Comparison of ENCODE assay signal across 1 cellular context in the genomic region with DNA sequence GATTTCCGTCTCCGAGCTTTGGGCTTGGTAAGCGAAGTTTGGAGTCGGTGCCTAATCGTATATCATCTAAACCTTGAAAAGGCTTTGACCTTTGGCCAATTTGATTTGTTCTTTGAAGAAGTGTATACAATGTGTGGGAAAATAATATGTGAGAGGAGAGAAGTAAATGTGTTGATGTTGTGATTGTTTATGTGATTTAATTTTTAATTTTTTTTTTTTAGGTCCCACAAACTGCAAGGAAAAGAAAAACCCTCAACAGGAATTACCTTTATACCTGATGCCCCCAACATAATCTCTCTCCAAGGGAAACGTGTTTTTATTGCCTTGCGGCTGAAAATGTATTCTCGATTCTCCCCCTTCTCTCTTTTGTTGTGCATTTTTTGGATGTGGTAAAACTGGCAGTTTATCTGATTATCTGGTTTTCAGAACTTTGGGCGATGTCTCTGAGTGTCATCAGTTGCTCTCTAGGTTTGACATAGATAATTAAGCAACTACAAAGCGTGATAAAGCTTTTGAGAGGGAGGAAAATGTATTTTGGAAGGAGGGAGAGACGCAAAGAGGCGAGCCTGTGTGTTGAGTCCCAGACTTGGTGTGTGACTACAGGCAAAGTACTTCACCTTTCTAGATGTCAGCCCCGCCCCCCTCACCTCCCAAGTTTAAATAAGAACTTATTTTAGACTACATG.
TF ChIP-seq lines count a peak whose summit lies in the region.

No MANE protein-coding gene starts in this region.

TF ChIP-seq in GM23338, 12 proteins besides CTCF, POLR2A, EP300 and RAD21 (continued from another document):
- TF ChIP-seq, protein P1, sequence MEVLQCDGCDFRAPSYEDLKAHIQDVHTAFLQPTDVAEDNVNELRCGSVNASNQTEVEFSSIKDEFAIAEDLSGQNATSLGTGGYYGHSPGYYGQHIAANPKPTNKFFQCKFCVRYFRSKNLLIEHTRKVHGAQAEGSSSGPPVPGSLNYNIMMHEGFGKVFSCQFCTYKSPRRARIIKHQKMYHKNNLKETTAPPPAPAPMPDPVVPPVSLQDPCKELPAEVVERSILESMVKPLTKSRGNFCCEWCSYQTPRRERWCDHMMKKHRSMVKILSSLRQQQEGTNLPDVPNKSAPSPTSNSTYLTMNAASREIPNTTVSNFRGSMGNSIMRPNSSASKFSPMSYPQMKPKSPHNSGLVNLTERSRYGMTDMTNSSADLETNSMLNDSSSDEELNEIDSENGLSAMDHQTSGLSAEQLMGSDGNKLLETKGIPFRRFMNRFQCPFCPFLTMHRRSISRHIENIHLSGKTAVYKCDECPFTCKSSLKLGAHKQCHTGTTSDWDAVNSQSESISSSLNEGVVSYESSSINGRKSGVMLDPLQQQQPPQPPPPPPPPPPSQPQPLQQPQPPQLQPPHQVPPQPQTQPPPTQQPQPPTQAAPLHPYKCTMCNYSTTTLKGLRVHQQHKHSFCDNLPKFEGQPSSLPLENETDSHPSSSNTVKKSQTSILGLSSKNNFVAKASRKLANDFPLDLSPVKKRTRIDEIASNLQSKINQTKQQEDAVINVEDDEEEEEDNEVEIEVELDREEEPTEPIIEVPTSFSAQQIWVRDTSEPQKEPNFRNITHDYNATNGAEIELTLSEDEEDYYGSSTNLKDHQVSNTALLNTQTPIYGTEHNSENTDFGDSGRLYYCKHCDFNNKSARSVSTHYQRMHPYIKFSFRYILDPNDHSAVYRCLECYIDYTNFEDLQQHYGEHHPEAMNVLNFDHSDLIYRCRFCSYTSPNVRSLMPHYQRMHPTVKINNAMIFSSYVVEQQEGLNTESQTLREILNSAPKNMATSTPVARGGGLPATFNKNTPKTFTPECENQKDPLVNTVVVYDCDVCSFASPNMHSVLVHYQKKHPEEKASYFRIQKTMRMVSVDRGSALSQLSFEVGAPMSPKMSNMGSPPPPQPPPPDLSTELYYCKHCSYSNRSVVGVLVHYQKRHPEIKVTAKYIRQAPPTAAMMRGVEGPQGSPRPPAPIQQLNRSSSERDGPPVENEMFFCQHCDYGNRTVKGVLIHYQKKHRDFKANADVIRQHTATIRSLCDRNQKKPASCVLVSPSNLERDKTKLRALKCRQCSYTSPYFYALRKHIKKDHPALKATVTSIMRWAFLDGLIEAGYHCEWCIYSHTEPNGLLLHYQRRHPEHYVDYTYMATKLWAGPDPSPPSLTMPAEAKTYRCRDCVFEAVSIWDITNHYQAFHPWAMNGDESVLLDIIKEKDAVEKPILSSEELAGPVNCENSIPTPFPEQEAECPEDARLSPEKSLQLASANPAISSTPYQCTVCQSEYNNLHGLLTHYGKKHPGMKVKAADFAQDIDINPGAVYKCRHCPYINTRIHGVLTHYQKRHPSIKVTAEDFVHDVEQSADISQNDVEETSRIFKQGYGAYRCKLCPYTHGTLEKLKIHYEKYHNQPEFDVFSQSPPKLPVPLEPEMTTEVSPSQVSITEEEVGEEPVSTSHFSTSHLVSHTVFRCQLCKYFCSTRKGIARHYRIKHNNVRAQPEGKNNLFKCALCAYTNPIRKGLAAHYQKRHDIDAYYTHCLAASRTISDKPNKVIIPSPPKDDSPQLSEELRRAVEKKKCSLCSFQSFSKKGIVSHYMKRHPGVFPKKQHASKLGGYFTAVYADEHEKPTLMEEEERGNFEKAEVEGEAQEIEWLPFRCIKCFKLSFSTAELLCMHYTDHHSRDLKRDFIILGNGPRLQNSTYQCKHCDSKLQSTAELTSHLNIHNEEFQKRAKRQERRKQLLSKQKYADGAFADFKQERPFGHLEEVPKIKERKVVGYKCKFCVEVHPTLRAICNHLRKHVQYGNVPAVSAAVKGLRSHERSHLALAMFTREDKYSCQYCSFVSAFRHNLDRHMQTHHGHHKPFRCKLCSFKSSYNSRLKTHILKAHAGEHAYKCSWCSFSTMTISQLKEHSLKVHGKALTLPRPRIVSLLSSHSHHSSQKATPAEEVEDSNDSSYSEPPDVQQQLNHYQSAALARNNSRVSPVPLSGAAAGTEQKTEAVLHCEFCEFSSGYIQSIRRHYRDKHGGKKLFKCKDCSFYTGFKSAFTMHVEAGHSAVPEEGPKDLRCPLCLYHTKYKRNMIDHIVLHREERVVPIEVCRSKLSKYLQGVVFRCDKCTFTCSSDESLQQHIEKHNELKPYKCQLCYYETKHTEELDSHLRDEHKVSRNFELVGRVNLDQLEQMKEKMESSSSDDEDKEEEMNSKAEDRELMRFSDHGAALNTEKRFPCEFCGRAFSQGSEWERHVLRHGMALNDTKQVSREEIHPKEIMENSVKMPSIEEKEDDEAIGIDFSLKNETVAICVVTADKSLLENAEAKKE (CRISPR knock-in tag; IDR thresholded peaks at IDR 0.05): no peak
- TF ChIP-seq POLR2AphosphoS5 (IDR thresholded peaks at IDR 0.05; ENCODE audit: low read depth): no peak
- TF ChIP-seq, protein P2, sequence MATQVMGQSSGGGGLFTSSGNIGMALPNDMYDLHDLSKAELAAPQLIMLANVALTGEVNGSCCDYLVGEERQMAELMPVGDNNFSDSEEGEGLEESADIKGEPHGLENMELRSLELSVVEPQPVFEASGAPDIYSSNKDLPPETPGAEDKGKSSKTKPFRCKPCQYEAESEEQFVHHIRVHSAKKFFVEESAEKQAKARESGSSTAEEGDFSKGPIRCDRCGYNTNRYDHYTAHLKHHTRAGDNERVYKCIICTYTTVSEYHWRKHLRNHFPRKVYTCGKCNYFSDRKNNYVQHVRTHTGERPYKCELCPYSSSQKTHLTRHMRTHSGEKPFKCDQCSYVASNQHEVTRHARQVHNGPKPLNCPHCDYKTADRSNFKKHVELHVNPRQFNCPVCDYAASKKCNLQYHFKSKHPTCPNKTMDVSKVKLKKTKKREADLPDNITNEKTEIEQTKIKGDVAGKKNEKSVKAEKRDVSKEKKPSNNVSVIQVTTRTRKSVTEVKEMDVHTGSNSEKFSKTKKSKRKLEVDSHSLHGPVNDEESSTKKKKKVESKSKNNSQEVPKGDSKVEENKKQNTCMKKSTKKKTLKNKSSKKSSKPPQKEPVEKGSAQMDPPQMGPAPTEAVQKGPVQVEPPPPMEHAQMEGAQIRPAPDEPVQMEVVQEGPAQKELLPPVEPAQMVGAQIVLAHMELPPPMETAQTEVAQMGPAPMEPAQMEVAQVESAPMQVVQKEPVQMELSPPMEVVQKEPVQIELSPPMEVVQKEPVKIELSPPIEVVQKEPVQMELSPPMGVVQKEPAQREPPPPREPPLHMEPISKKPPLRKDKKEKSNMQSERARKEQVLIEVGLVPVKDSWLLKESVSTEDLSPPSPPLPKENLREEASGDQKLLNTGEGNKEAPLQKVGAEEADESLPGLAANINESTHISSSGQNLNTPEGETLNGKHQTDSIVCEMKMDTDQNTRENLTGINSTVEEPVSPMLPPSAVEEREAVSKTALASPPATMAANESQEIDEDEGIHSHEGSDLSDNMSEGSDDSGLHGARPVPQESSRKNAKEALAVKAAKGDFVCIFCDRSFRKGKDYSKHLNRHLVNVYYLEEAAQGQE (IDR thresholded peaks at IDR 0.05; ENCODE audit: unreplicated experiment): no peak
- no peak for TF ChIP-seq NANOG (IDR thresholded peaks at IDR 0.05; ENCODE audit: borderline replicate concordance)
- TF ChIP-seq ZNF331 (CRISPR knock-in tag; IDR thresholded peaks at IDR 0.05; ENCODE audit: low read depth): no peak
